Comparison of ENCODE assay signal across 37 cellular contexts in the genomic region with DNA sequence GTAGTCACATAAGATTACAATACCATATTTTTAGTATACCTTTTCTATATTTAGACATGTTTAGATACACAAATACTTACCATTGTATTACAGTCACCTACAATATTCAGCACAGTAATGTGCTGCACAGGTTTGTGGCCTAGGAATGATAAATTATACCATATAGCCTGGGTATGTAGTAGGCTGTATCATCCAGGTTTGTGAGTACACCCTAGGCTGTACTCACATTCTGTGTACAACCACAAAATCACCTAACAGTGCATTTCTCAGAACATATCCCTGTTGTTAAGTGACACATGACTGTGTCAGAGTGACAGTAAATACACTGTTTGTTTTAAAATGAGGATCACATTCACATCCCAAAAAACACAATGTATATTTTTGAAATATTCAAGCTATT. TPM values are rescaled to one million over a fixed set of nuclear protein-coding genes. Genes with fewer than 3 reads are reported as not detected.
"Had no signal": no experiment of that assay in that cellular context is flagged by ENCODE, and none has a peak within 500 bp of the region (broad histone marks: within the 10 kb centered on the region; RNA-seq: fewer than 3 reads in every experiment).

No MANE protein-coding gene starts in this region.

- H3K36me3 ChIP-seq: MG63, SJCRH30 had no signal

- H3K9me3 ChIP-seq: MG63, SJCRH30 had no signal

- H3K4me1 ChIP-seq: SJCRH30 had no signal

- H3K4me3 ChIP-seq: K562, MG63, PC-9, SJCRH30, SK-N-MC had no signal

- H3K27me3 ChIP-seq: MG63, SJCRH30 had no signal

- H2AFZ ChIP-seq: PC-9 had no signal

- FAIRE-seq: K562, RCC 7860 had no signal

- H3K4me2 ChIP-seq: PC-9 had no signal

- DNase-seq: Kasumi-1, KG1, MG63, MV-4-11, NCI-H1092, NCI-H1105, NCI-H1417 treated with DMSO at 0.1 percent for 48 hours, NCI-H1436 treated with DMSO at 0.1 percent for 48 hours, NCI-H1694 treated with DMSO at 0.1 percent for 48 hours, NCI-H187 treated with DMSO at 0.1 percent for 48 hours, NCI-H2029, NCI-H2081, NCI-H2171 treated with DMSO at 0.1 percent for 48 hours, NCI-H2227 treated with DMSO at 0.1 percent for 48 hours, NCI-H345, NCI-H446, NCI-H510A treated with DMSO at 0.1 percent for 48 hours, NCI-H524 treated with DMSO at 0.1 percent for 48 hours, NCI-H526 treated with DMSO at 0.1 percent for 48 hours, NCI-H748 treated with DMSO at 0.1 percent for 48 hours, NCI-H82, PC-9, SHP77, SIG-M5, SJCRH30 had no signal

- H3K27ac ChIP-seq: PC-9, RWPE1, SJCRH30, SK-N-MC had no signal

- ATAC-seq: K562, Panc1, Right ventricle myocardium inferior, SK-N-SH treated with all-trans-retinoic acid at 6 μM for 48 hours had no signal

RNA-seq across cellular contexts. Expression of a gene that starts 11.2 kb away (rescaled TPM):
- total RNA-seq: K562, M059J, NCI-H460, OCI-LY7, PC-9, Right ventricle myocardium inferior, RPMI7951, SJCRH30, SK-MEL-5 had no signal
- polyA plus RNA-seq: K562 had no signal

RNA-seq across cellular contexts. Expression of a gene that starts 39.6 kb away (rescaled TPM):
- total RNA-seq: K562, M059J, NCI-H460, OCI-LY7, PC-9, Right ventricle myocardium inferior, RPMI7951, SJCRH30, SK-MEL-5 had no signal
- polyA plus RNA-seq: K562 had no signal

RNA-seq across cellular contexts. Expression of a gene that starts 47.8 kb away (rescaled TPM):
- total RNA-seq: K562, M059J, NCI-H460, OCI-LY7, PC-9, Right ventricle myocardium inferior, RPMI7951, SJCRH30, SK-MEL-5 had no signal
- polyA plus RNA-seq: K562 had no signal
